ENCODE assay signal across 12 cellular contexts in the genomic region with DNA sequence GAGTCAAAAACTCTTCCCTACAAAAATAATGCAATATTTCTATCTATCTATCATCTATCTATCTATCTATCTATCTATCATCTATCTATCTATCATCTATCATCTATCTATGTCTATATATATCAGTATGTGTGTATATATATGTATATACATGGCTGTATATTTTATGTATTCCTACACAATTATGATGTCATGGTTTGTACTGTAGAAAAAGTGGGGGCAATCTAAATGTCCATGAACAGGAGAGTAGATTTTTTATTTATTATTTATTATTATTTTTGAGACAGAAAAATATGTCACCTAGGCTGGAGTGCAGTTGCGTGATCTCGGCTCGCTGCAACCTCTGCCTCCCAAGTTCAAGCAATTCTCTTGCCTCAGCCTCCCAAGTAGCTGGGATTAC.
"Had no signal": no experiment of that assay in that cellular context is flagged by ENCODE, and none has a peak within 500 bp of the region (broad histone marks: within the 10 kb centered on the region; RNA-seq: fewer than 3 reads in every experiment).

No MANE protein-coding gene starts in this region.

- H3K9me3 ChIP-seq: ascending aorta, body of pancreas, SJSA1 had no signal

- H3K27ac Mint-ChIP-seq: activated CD4-positive, alpha-beta T cell treated with anti-CD3 and anti-CD28 coated beads, Interleukin-2, amount 10 ng/mL, durations not matched to agents 24 days and 14 days; activated CD8-positive, alpha-beta memory T cell treated with anti-CD3 and anti-CD28 coated beads, Interleukin-2, amount 10 ng/mL, durations not matched to agents 7 days and 5 days; activated naive CD8-positive, alpha-beta T cell treated with anti-CD3 and anti-CD28 coated beads, Interleukin-2, amount 50 U/mL, for 24 hours; activated T-cell treated with anti-CD3 and anti-CD28 coated beads, Interleukin-2, amount 50 U/mL, for 24 hours; activated T-helper 1 cell treated with anti-CD3 and anti-CD28 coated beads, Interleukin-12 subunit alpha, Interleukin-12 subunit beta, Interleukin-2, Interleukin-4 antibody, amounts not matched to agents 30 ng/mL and 10 ng/mL and 1 ng/mL, durations not matched to agents 14 hours and 24 hours and 36 hours; T-helper 1 cell treated with Interleukin-12 subunit alpha and Interleukin-12 subunit beta and Interleukin-4 antibody, amounts not matched to agents 30 μg/mL and 1 μg/mL, for 36 hours had no signal

- H3K36me3 Mint-ChIP-seq: activated CD8-positive, alpha-beta memory T cell treated with anti-CD3 and anti-CD28 coated beads, Interleukin-2, amount 10 ng/mL, durations not matched to agents 7 days and 5 days; activated naive CD4-positive, alpha-beta T cell treated with anti-CD3 and anti-CD28 coated beads, Interleukin-2, amount 50 U/mL, for 24 hours; WTC11 had no signal

- H3K27me3 Mint-ChIP-seq: activated CD4-positive, alpha-beta T cell treated with anti-CD3 and anti-CD28 coated beads, Interleukin-2, amount 10 ng/mL, durations not matched to agents 24 days and 14 days; activated naive CD4-positive, alpha-beta T cell treated with anti-CD3 and anti-CD28 coated beads, Interleukin-2, amount 50 U/mL, for 24 hours; activated T-cell treated with anti-CD3 and anti-CD28 coated beads, Interleukin-2, amount 50 U/mL, for 24 hours; central memory CD8-positive, alpha-beta T cell had no signal

- H3K4me3 Mint-ChIP-seq: activated CD4-positive, alpha-beta T cell treated with anti-CD3 and anti-CD28 coated beads, Interleukin-2, amount 10 ng/mL, durations not matched to agents 24 days and 14 days; activated CD8-positive, alpha-beta memory T cell treated with anti-CD3 and anti-CD28 coated beads, Interleukin-2, amount 10 ng/mL, durations not matched to agents 7 days and 5 days; activated naive CD4-positive, alpha-beta T cell treated with anti-CD3 and anti-CD28 coated beads, Interleukin-2, amount 50 U/mL, for 24 hours; activated naive CD8-positive, alpha-beta T cell treated with anti-CD3 and anti-CD28 coated beads, Interleukin-2, amount 50 U/mL, for 24 hours; activated T-cell treated with anti-CD3 and anti-CD28 coated beads, Interleukin-2, amount 50 U/mL, for 24 hours; activated T-helper 1 cell treated with anti-CD3 and anti-CD28 coated beads, Interleukin-12 subunit alpha, Interleukin-12 subunit beta, Interleukin-2, Interleukin-4 antibody, amounts not matched to agents 30 ng/mL and 10 ng/mL and 1 ng/mL, durations not matched to agents 14 hours and 24 hours and 36 hours; central memory CD8-positive, alpha-beta T cell; T-helper 1 cell treated with Interleukin-12 subunit alpha and Interleukin-12 subunit beta and Interleukin-4 antibody, amounts not matched to agents 30 μg/mL and 1 μg/mL, for 36 hours; WTC11 had no signal

- H3K4me3 ChIP-seq: body of pancreas, SJSA1 had no signal

- H3K4me1 Mint-ChIP-seq: central memory CD8-positive, alpha-beta T cell had no signal

- H3K9me3 Mint-ChIP-seq: activated CD4-positive, alpha-beta T cell treated with anti-CD3 and anti-CD28 coated beads, Interleukin-2, amount 10 ng/mL, durations not matched to agents 24 days and 14 days; activated naive CD4-positive, alpha-beta T cell treated with anti-CD3 and anti-CD28 coated beads, Interleukin-2, amount 50 U/mL, for 24 hours; activated naive CD8-positive, alpha-beta T cell treated with anti-CD3 and anti-CD28 coated beads, Interleukin-2, amount 50 U/mL, for 24 hours; activated T-cell treated with anti-CD3 and anti-CD28 coated beads, Interleukin-2, amount 50 U/mL, for 24 hours; activated T-helper 1 cell treated with anti-CD3 and anti-CD28 coated beads, Interleukin-12 subunit alpha, Interleukin-12 subunit beta, Interleukin-2, Interleukin-4 antibody, amounts not matched to agents 30 ng/mL and 10 ng/mL and 1 ng/mL, durations not matched to agents 14 hours and 24 hours and 36 hours; central memory CD8-positive, alpha-beta T cell; T-helper 1 cell treated with Interleukin-12 subunit alpha and Interleukin-12 subunit beta and Interleukin-4 antibody, amounts not matched to agents 30 μg/mL and 1 μg/mL, for 36 hours; WTC11 had no signal

- H3K27me3 ChIP-seq: ascending aorta, body of pancreas, SJSA1 had no signal

- H3K4me1 ChIP-seq: ascending aorta, body of pancreas, SJSA1 had no signal

- H3K27ac ChIP-seq: ascending aorta, body of pancreas, SJSA1 had no signal

- H3K36me3 ChIP-seq: ascending aorta, SJSA1 had no signal
